ENCODE assay signal across 8 cellular contexts in the genomic region with DNA sequence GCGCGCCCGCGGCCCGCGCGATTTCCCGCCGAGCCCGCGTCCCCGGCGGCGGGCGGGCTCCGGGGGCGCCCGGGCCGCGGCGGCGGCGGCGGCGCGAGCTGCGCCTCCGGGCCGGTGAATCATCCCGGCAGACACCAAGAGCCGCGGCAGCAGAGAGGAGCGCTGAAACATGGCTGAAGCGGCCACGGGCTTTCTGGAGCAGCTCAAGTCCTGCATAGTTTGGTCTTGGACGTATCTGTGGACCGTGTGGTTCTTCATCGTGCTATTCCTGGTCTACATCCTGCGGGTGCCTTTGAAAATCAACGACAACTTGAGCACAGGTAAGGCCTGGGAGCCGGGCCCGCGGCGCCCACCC. TPM values are rescaled to one million over a fixed set of nuclear protein-coding genes. Genes with fewer than 3 reads are reported as not detected.
A peak's percentile ranks its signal among the peaks of the same experiment; 100 is the strongest.
DNase-seq lines count a peak whose midpoint lies in the region; ATAC-seq and TF ChIP-seq lines count a peak whose summit lies in the region.

Gene ST7, plus strand, starts transcription at position 130 of the 355 bp plus-strand sequence. Its CDS starts 40 bp downstream, at position 170.

- intact Hi-C loops in mammary epithelial cell (cut with micrococcal nuclease) (loop anchor here (1.0 kb wide), 1 partner anchor 23 kb away; no protein-coding TSS in a partner anchor), spleen (cut with DNase I; ENCODE audit: low total_unique reads) (no loop called here)

- H4K20me1 ChIP-seq in mammary epithelial cell (ENCODE audit: insufficient read depth, low read length): no peaks in the 10 kb centered on the region

- WGBS in mammary epithelial cell (ENCODE audit: low coverage, missing lambda C conversion rate): 0% methylated on average over 3 of the region's 44 CpGs
- WGBS in spleen, 5 donors: 0 to 1% (median 0%) methylated on average over 34 to 44 of the region's 44 CpGs

- H3K79me2 ChIP-seq in mammary epithelial cell (ENCODE audit: insufficient read depth, low read length): peaks cover 42% of the 10 kb centered on the region

- peak within 1 kb of the TSS; percentile 93 for H3K4me2 ChIP-seq in mammary epithelial cell (ENCODE audit: insufficient read depth, low read depth, low read length)

- CTCF ChIA-PET in mammary epithelial cell (lab: Charles Lee; ENCODE audit: low non-redundant PET): interaction anchor here (0.7 kb wide), 1 partner anchor 23 kb away, joined by 5 read pairs; no protein-coding TSS in a partner anchor

- H3K4me3 ChIP-seq in GM12875 (ENCODE audit: low read depth, low read length): peak within 1 kb of the TSS; percentile 98
- H3K4me3 ChIP-seq in WI38 (ENCODE audit: low read depth, low read length): peak within 1 kb of the TSS; percentile 74
- H3K4me3 ChIP-seq in mammary epithelial cell (replicated peaks in 1 of 3; ENCODE audit: insufficient read depth in 1 of 3, low read depth in 2 of 3, low read length in 3 of 3): peak within 1 kb of the TSS; percentile 79 to 93 (median 84)
- H3K4me3 ChIP-seq in spleen: peak within 1 kb of the TSS; percentile 62 to 80 (median 68)

- peak; percentile 32 for ATAC-seq in HG02610 (IDR thresholded peaks at IDR 0.05; ENCODE audit: unreplicated experiment)

- TF ChIP-seq CTCF in GM12875 (IDR thresholded peaks at IDR 0.05; ENCODE audit: borderline replicate concordance, insufficient read depth, low read depth, low read length) (no peak), WI38 (IDR thresholded peaks at IDR 0.05; ENCODE audit: low read depth, low read length) (no peak), mammary epithelial cell (conservative IDR thresholded peaks at IDR 0.05 in 1 of 2, IDR thresholded peaks at IDR 0.05 in 1 of 2; ENCODE audit: extremely low read depth in 1 of 2, insufficient read depth in 1 of 2, low read depth in 1 of 2, low read length in 2 of 2) (no peak), spleen (IDR thresholded peaks at IDR 0.05 in 8 of 11, conservative IDR thresholded peaks at IDR 0.05 in 3 of 11) (no peak)

- H3K27me3 ChIP-seq in mammary epithelial cell (ENCODE audit: insufficient read depth, low read length) (no peaks in the 10 kb centered on the region), spleen (replicated peaks in 1 of 7) (no peaks in the 10 kb centered on the region)

- no TSS peak for BruUV-seq in mammary epithelial cell (replicated peaks; lab: Mats Ljungman, UMichigan)

- H3K4me1 ChIP-seq in mammary epithelial cell (ENCODE audit: insufficient read depth, low read length): peaks cover 17% of the 10 kb centered on the region
- peaks cover 11 to 40% (median 28%) of the 10 kb centered on the region in 6 donors for H3K4me1 ChIP-seq in spleen

- TF ChIP-seq POLR2A in spleen (IDR thresholded peaks at IDR 0.05): no peak

- H2AFZ ChIP-seq in mammary epithelial cell (ENCODE audit: low read depth, low read length): peak within 1 kb of the TSS; percentile 97

- dilution Hi-C loops in mammary epithelial cell (cut with HindIII; ENCODE audit: low sequenced_read_pairs): no loop called here

- H3K27ac ChIP-seq in mammary epithelial cell (ENCODE audit: insufficient read depth, low read depth, low read length): peak within 1 kb of the TSS; percentile 96
- H3K27ac ChIP-seq in spleen: peak within 1 kb of the TSS; percentile 91 to 98 (median 96)

- H3K36me3 ChIP-seq in mammary epithelial cell (ENCODE audit: insufficient read depth, low read length) (no peaks in the 10 kb centered on the region), spleen (no peaks in the 10 kb centered on the region)

- H3K9ac ChIP-seq in mammary epithelial cell (ENCODE audit: insufficient read depth, low read length): peak within 1 kb of the TSS; percentile 93

- in situ Hi-C loops in mammary epithelial cell (cut with MboI; ENCODE audit: low sequenced_read_pairs in 2 of 2): no loop called here

- H3K9me3 ChIP-seq in mammary epithelial cell (replicated peaks; ENCODE audit: insufficient read depth, low read length) (no peaks in the 10 kb centered on the region), spleen (no peaks in the 10 kb centered on the region)

- DNase-seq in NCI-H1417 treated with DMSO at 0.1 percent for 48 hours (lab: John Stamatoyannopoulos, UW) (peak; percentile 48), mammary epithelial cell (peak; percentile 73), iris pigment epithelial cell (ENCODE audit: low read depth) (peak; percentile 72), spleen (peak; percentile 88), epidermal melanocyte (ENCODE audit: insufficient read length, low spot score) (no peak)

RNA-seq across cellular contexts. Expression of gene ST7, which starts in this region (rescaled TPM):
- total RNA-seq in mammary epithelial cell (10 to 100 TPM; 17.4 to 19.7 TPM), spleen (10 to 100 TPM; 11.7 to 36.4 (median 16.5) TPM)
- polyA plus RNA-seq in mammary epithelial cell (15.7 TPM), spleen (10 to 100 TPM in 1 of 3 donors, 1 to 10 TPM in 2; 4.7 to 10.6 (median 5.5) TPM)
- 36.2 TPM for polyA minus RNA-seq in mammary epithelial cell
